In the genomic region with DNA sequence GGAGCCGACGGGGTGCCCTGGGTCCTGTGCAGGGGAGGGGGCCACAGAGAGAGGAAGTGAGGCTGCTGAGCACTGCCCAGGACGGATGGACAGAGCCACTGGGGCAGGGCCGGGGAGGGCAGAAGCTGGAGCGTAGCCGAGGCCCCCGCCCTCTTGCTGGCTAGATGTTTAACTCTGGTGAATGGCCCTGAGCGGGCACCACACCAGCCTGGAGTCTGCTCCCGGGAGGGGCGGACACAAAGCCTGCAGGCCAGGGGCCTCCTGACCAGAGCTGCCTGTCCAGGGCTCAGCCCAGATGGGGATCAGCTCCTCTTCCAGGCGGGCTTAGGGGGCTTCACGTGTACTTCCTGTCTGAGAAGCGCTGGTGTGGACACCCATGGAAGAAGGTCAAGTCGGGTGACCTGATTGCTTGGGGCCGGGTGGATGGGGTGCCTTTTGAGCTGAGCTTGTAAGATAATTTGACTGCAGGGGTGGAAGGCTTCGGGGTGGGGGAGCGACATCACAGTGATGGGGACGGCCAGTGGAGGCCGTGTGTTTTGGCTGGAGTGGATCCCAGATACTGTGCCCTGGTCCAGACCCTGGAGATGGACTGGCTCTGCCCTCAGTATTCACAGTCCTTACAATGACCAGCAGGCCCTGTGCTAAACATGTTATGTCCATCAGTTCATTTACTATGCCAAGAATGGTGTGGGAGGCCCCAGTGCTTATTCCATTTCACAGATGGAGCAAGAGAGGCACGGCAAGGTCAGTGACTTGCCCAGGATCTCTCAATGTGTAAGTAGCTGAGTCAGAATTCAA, we compare ENCODE assay signal across 23 cellular contexts. TPM values are rescaled to one million over a fixed set of nuclear protein-coding genes. Genes with fewer than 3 reads are reported as not detected.
"Had no signal": no experiment of that assay in that cellular context is flagged by ENCODE, and none has a peak within 500 bp of the region (broad histone marks: within the 10 kb centered on the region; RNA-seq: fewer than 3 reads in every experiment).

No MANE protein-coding gene starts in this region.

- H3K79me2 ChIP-seq: hepatocyte had no signal

- H3K27ac ChIP-seq: epithelial cell of prostate had no signal

- DNase-seq: activated CD4-positive, alpha-beta T cell treated with anti-CD3 and anti-CD28 coated beads, Interleukin-2, amount 50 U/mL, for 1 hour; activated CD8-positive, alpha-beta memory T cell treated with anti-CD3 and anti-CD28 coated beads for 24 hours; activated naive CD4-positive, alpha-beta T cell; activated naive CD8-positive, alpha-beta T cell treated with anti-CD3 and anti-CD28 coated beads, Interleukin-2, amount 10 ng/mL, durations not matched to agents 7 days and 5 days; dermis blood vessel endothelial cell; effector memory CD8-positive, alpha-beta T cell; islet precursor cell; stimulated activated CD4-positive, alpha-beta T cell treated with anti-CD3 and anti-CD28 coated beads, Interleukin-2, amount 100 ng/mL, for 48 hours; stimulated activated naive B cell treated with anti-CD40 and anti-IgM and Interleukin-4, amounts not matched to agents 10 μg/mL and 1 μg/mL and 100 μg/mL, for 72 hours; SW 1271; transverse colon had no signal

- H3K9me3 Mint-ChIP-seq: activated naive CD8-positive, alpha-beta T cell treated with anti-CD3 and anti-CD28 coated beads, Interleukin-2, amount 10 ng/mL, durations not matched to agents 7 days and 5 days; effector memory CD8-positive, alpha-beta T cell; memory B cell; natural killer cell treated with Interleukin-12 subunit alpha and Interleukin-12 subunit beta and Interleukin-15 and Interleukin-18, amount 100 ng/mL, for 72 hours; stimulated activated naive B cell treated with anti-CD40 and anti-IgM and Interleukin-4, amounts not matched to agents 10 μg/mL and 1 μg/mL and 100 μg/mL, for 72 hours; T-helper 2 cell treated with Interferon-gamma antibody and Interleukin-4, amounts not matched to agents 5 μg/mL and 100 μg/mL, for 36 hours had no signal

- H3K27me3 ChIP-seq: gastroesophageal sphincter, hepatocyte, left lung, ovary, transverse colon had no signal

- H3K27ac Mint-ChIP-seq: activated naive CD8-positive, alpha-beta T cell treated with anti-CD3 and anti-CD28 coated beads, Interleukin-2, amount 10 ng/mL, durations not matched to agents 7 days and 5 days; effector memory CD8-positive, alpha-beta T cell; memory B cell; natural killer cell treated with Interleukin-12 subunit alpha and Interleukin-12 subunit beta and Interleukin-15 and Interleukin-18, amount 100 ng/mL, for 72 hours; stimulated activated naive B cell treated with anti-CD40 and anti-IgM and Interleukin-4, amounts not matched to agents 10 μg/mL and 1 μg/mL and 100 μg/mL, for 72 hours; T-helper 2 cell treated with Interferon-gamma antibody and Interleukin-4, amounts not matched to agents 5 μg/mL and 100 μg/mL, for 36 hours had no signal

- H3K36me3 ChIP-seq: gastroesophageal sphincter, left lung, ovary, transverse colon had no signal

- H3K4me3 Mint-ChIP-seq: activated naive CD8-positive, alpha-beta T cell treated with anti-CD3 and anti-CD28 coated beads, Interleukin-2, amount 10 ng/mL, durations not matched to agents 7 days and 5 days; effector memory CD8-positive, alpha-beta T cell; memory B cell; natural killer cell treated with Interleukin-12 subunit alpha and Interleukin-12 subunit beta and Interleukin-15 and Interleukin-18, amount 100 ng/mL, for 72 hours; stimulated activated naive B cell treated with anti-CD40 and anti-IgM and Interleukin-4, amounts not matched to agents 10 μg/mL and 1 μg/mL and 100 μg/mL, for 72 hours; T-helper 2 cell treated with Interferon-gamma antibody and Interleukin-4, amounts not matched to agents 5 μg/mL and 100 μg/mL, for 36 hours had no signal

- H3K36me3 Mint-ChIP-seq: activated naive CD8-positive, alpha-beta T cell treated with anti-CD3 and anti-CD28 coated beads, Interleukin-2, amount 10 ng/mL, durations not matched to agents 7 days and 5 days; memory B cell; natural killer cell treated with Interleukin-12 subunit alpha and Interleukin-12 subunit beta and Interleukin-15 and Interleukin-18, amount 100 ng/mL, for 72 hours; stimulated activated naive B cell treated with anti-CD40 and anti-IgM and Interleukin-4, amounts not matched to agents 10 μg/mL and 1 μg/mL and 100 μg/mL, for 72 hours had no signal

- ATAC-seq: activated CD4-positive, CD25-positive, alpha-beta regulatory T cell treated with anti-CD3 and anti-CD28 coated beads, Interleukin-2, amount 50 U/mL, for 24 hours; effector memory CD8-positive, alpha-beta T cell; gastroesophageal sphincter; left lung; natural killer cell treated with Interleukin-12 subunit alpha and Interleukin-12 subunit beta and Interleukin-15 and Interleukin-18, amount 100 ng/mL, for 72 hours; stimulated activated naive B cell treated with anti-CD40 and anti-IgM and Interleukin-4, amounts not matched to agents 10 μg/mL and 1 μg/mL and 100 μg/mL, for 72 hours had no signal

- H2AFZ ChIP-seq: hepatocyte had no signal

- H3K4me3 ChIP-seq: gastroesophageal sphincter, hepatocyte, left lung, ovary, transverse colon had no signal

- H3K9me3 ChIP-seq: gastroesophageal sphincter, left lung, ovary, transverse colon had no signal

- H3K4me1 Mint-ChIP-seq: activated naive CD8-positive, alpha-beta T cell treated with anti-CD3 and anti-CD28 coated beads, Interleukin-2, amount 10 ng/mL, durations not matched to agents 7 days and 5 days; stimulated activated naive B cell treated with anti-CD40 and anti-IgM and Interleukin-4, amounts not matched to agents 10 μg/mL and 1 μg/mL and 100 μg/mL, for 72 hours had no signal

- H3K4me2 ChIP-seq: hepatocyte had no signal

RNA-seq across cellular contexts. Expression of a gene that starts 33.7 kb away (rescaled TPM):
- total RNA-seq: activated naive CD8-positive, alpha-beta T cell treated with anti-CD3 and anti-CD28 coated beads, Interleukin-2, amount 10 ng/mL, durations not matched to agents 7 days and 5 days; cerebellum; dermis blood vessel endothelial cell; gastroesophageal sphincter; natural killer cell treated with Interleukin-12 subunit alpha and Interleukin-12 subunit beta and Interleukin-15 and Interleukin-18, amount 100 ng/mL, for 72 hours; renal cortical epithelial cell; subcutaneous adipose tissue had no signal
- polyA plus RNA-seq: hepatocyte had no signal
